8 cellular contexts compared by ENCODE assay signal in the genomic region with DNA sequence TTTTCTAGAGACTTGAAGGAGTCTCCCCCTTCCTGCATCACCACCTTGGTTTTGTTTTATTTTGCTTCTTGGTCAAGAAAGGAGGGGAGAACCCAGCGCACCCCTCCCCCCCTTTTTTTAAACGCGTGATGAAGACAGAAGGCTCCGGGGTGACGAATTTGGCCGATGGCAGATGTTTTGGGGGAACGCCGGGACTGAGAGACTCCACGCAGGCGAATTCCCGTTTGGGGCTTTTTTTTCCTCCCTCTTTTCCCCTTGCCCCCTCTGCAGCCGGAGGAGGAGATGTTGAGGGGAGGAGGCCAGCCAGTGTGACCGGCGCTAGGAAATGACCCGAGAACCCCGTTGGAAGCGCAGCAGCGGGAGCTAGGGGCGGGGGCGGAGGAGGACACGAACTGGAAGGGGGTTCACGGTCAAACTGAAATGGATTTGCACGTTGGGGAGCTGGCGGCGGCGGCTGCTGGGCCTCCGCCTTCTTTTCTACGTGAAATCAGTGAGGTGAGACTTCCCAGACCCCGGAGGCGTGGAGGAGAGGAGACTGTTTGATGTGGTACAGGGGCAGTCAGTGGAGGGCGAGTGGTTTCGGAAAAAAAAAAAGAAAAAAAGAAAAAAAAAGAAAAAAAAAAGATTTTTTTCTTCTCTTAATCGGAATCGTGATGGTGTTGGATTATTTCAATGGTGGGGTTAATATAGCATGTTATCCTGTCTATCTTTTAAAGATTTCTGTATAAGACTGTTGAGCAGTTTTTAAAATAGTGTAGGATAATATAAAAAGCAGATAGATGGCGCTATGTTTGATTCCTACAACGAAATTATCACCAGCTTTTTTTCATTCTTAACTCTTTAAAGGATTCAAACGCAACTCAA. TPM values are rescaled to one million over a fixed set of nuclear protein-coding genes. Genes with fewer than 3 reads are reported as not detected.
DNase-seq lines count a peak whose midpoint lies in the region; ATAC-seq, FAIRE-seq and TF ChIP-seq lines count a peak whose summit lies in the region.

No MANE protein-coding gene starts in this region.

- H3K4me1 ChIP-seq in KMS-11 (ENCODE audit: low read depth, poor library complexity, severe bottlenecking), result peaks cover 17% of the 10 kb centered on the region
- peaks cover 20% of the 10 kb centered on the region for H3K4me1 ChIP-seq in RWPE2 (ENCODE audit: insufficient read depth, poor library complexity, severe bottlenecking)
- H3K4me1 ChIP-seq in sigmoid colon, result peaks cover 0 to 28% (median 20%) of the 10 kb centered on the region in 4 donors

- peak overlapping the region; percentile 97 for H3K9ac ChIP-seq in KMS-11

- ATAC-seq in RWPE2 (ENCODE audit: low read depth) (peak; percentile 26; the same call in 2 of the 3 replicates), GM19397 (IDR thresholded peaks at IDR 0.05; ENCODE audit: unreplicated experiment) (no peak)

- no peaks in the 10 kb centered on the region for H3K9me3 ChIP-seq in RWPE2 (ENCODE audit: severe bottlenecking)
- H3K9me3 ChIP-seq in iPS-18c (ENCODE audit: control insufficient read depth, insufficient read depth, low read length), result no peaks in the 10 kb centered on the region
- no peaks in the 10 kb centered on the region for H3K9me3 ChIP-seq in sigmoid colon

- H3K4me2 ChIP-seq in KMS-11, result peak overlapping the region; percentile 59

- TF ChIP-seq CTCF in KMS-11 (conservative IDR thresholded peaks at IDR 0.05; ENCODE audit: low read depth, low read length) (peak; percentile 58; the same call in 1 of the 2 replicates), RWPE2 (IDR thresholded peaks at IDR 0.05; ENCODE audit: poor library complexity, severe bottlenecking) (peak; percentile 85), bronchial epithelial cell (IDR thresholded peaks at IDR 0.05; ENCODE audit: insufficient read depth, low read length, severe bottlenecking) (peak; percentile 35), sigmoid colon (IDR thresholded peaks at IDR 0.05) (peak; percentile 41 to 61 (median 58))

- 1% methylated on average over 37 of the region's 37 CpGs for WGBS in sigmoid colon, 2 donors

- peak overlapping the region; percentile 88 for H2AFZ ChIP-seq in KMS-11 (ENCODE audit: low read depth)

- DNase-seq in NOMO-1 (lab: John Stamatoyannopoulos, UW; ENCODE audit: unreplicated experiment in 2 of 2) (peak; percentile 22 to 55), NOMO-1 treated with dmso at 0.1 percent for 144 hours (lab: John Stamatoyannopoulos, UW; ENCODE audit: unreplicated experiment) (no peak), RWPE2 (ENCODE audit: low spot score) (peak; percentile 68), bronchial epithelial cell (ENCODE audit: low read depth) (peak; percentile 70), sigmoid colon (peak; percentile 75)

- peak overlapping the region; percentile 95 for H3K27ac ChIP-seq in KMS-11
- H3K27ac ChIP-seq in RWPE2 (ENCODE audit: poor library complexity, severe bottlenecking), result peak overlapping the region; percentile 79
- peak overlapping the region; percentile 87 to 98 (median 94) for H3K27ac ChIP-seq in sigmoid colon

- no peak for TF ChIP-seq EP300 in sigmoid colon (IDR thresholded peaks at IDR 0.05)

- H3K4me3 ChIP-seq in KMS-11 (IDR thresholded peaks at IDR 0.05; ENCODE audit: insufficient read depth, low read depth, low read length), result peak overlapping the region; percentile 46
- peak overlapping the region; percentile 97 for H3K4me3 ChIP-seq in RWPE2 (ENCODE audit: severe bottlenecking)
- peak overlapping the region; percentile 98 for H3K4me3 ChIP-seq in bronchial epithelial cell (ENCODE audit: low read depth, low read length)
- peak overlapping the region; percentile 98 for H3K4me3 ChIP-seq in iPS-18c (ENCODE audit: insufficient read depth, low read depth, low read length)
- peak overlapping the region; percentile 60 to 94 (median 74) for H3K4me3 ChIP-seq in sigmoid colon

- H3K27me3 ChIP-seq in KMS-11 (ENCODE audit: insufficient read depth, low read depth) (no peaks in the 10 kb centered on the region), RWPE2 (ENCODE audit: insufficient read depth, poor library complexity, severe bottlenecking) (no peaks in the 10 kb centered on the region), bronchial epithelial cell (ENCODE audit: control insufficient read depth, insufficient read depth, low read length) (no peaks in the 10 kb centered on the region), sigmoid colon (no peaks in the 10 kb centered on the region)

- no peak for FAIRE-seq in bronchial epithelial cell (lab: Jason Lieb, UNC)

- H4K20me1 ChIP-seq in KMS-11 (ENCODE audit: insufficient read depth), result no peaks in the 10 kb centered on the region

- intact Hi-C loops in sigmoid colon (cut with DNase I), result loop anchor here (2.0 to 10.0 kb wide), 7 partner anchors 68 to 1762 kb away; a partner anchor contains a TSS

- no peaks in the 10 kb centered on the region for H3K36me3 ChIP-seq in KMS-11 (ENCODE audit: insufficient read depth)
- peaks cover 25% of the 10 kb centered on the region for H3K36me3 ChIP-seq in RWPE2 (ENCODE audit: low read depth)
- no peaks in the 10 kb centered on the region for H3K36me3 ChIP-seq in bronchial epithelial cell (ENCODE audit: control insufficient read depth, insufficient read depth, low read length)
- H3K36me3 ChIP-seq in sigmoid colon, result no peaks in the 10 kb centered on the region

- TF ChIP-seq POLR2A in sigmoid colon (IDR thresholded peaks at IDR 0.05), result no peak

- peaks cover 52% of the 10 kb centered on the region for H3K79me2 ChIP-seq in KMS-11 (ENCODE audit: insufficient read depth, low read depth)

RNA-seq across cellular contexts. Expression of a gene that starts 3.1 kb away (rescaled TPM):
- total RNA-seq in bronchial epithelial cell (20.9 and 36.6 TPM in 2 replicates), sigmoid colon (1 to 10 TPM; 3.9 to 8.8 (median 6.5) TPM)
- 10 to 100 TPM in 1 of 3 donors, 1 to 10 TPM in 2; 5.4 to 12.4 (median 6.2) TPM for polyA plus RNA-seq in sigmoid colon

Comparison
In these comparisons a context has a peak if more than half of its experiments do, and no peak if none do; other contexts are left out.
1. H3K4me3 ChIP-seq: peak in every context shown above with its lines; median percentile 98 in bronchial epithelial cell; 98 in iPS-18c; 97 in RWPE2; 74 in sigmoid colon; 46 in KMS-11.
2. CTCF ChIP-seq: peak in every context shown above with its lines; median percentile 85 in RWPE2; 58 in KMS-11; 58 in sigmoid colon; 35 in bronchial epithelial cell.